10 cellular contexts compared by ENCODE assay signal in genomic region chr1:87956072-87956471, GRCh38.
DNase-seq lines count a peak whose midpoint lies in the region; ATAC-seq lines count a peak whose summit lies in the region.
"Had no signal": no experiment of that assay in that cellular context is flagged by ENCODE, and none has a peak within 500 bp of the region (broad histone marks: within the 10 kb centered on the region; RNA-seq: fewer than 3 reads in every experiment).

No MANE protein-coding gene starts in this region.

- no peak overlapping the region for H3K14ac ChIP-seq in mesenchymal stem cell (ENCODE audit: low read length in 2 of 2)

- H3K27me3 ChIP-seq in MG63 (no peaks in the 10 kb centered on the region), mesenchymal stem cell (ENCODE audit: control insufficient read depth in 1 of 2, insufficient read depth in 1 of 2, low read length in 2 of 2) (no peaks in the 10 kb centered on the region)

- H3K4me2 ChIP-seq in mesenchymal stem cell (ENCODE audit: low read length, poor library complexity, severe bottlenecking), result no peak overlapping the region

- H3K23ac ChIP-seq in mesenchymal stem cell (ENCODE audit: low read length in 2 of 2), result no peak overlapping the region

- peak; percentile 77 for DNase-seq in AG08396 (ENCODE audit: low spot score)
- peak; percentile 95 for DNase-seq in MG63
- DNase-seq in ecto neural progenitor cell (ENCODE audit: low spot score), result peak; percentile 54
- DNase-seq in mesenchymal stem cell, result peak; percentile 60
- DNase-seq in DMS114 treated with DMSO at 0.1 percent for 48 hours (lab: John Stamatoyannopoulos, UW; ENCODE audit: unreplicated experiment), result no peak
- no peak for DNase-seq in stimulated activated CD4-positive, alpha-beta T cell treated with anti-CD3 and anti-CD28 coated beads, Interleukin-2, amount 100 ng/mL, for 24 hours
- DNase-seq in GM19238 (ENCODE audit: insufficient read length, low spot score), result no peak
- DNase-seq: NCI-H1092, nephron progenitor cell had no signal

- peaks cover 5% of the 10 kb centered on the region for H3K4me1 ChIP-seq in mesenchymal stem cell (ENCODE audit: control insufficient read depth, insufficient read depth, low read depth, low read length)

- no peak overlapping the region for H4K8ac ChIP-seq in mesenchymal stem cell (ENCODE audit: low read length)

- H2BK120ac ChIP-seq in mesenchymal stem cell (ENCODE audit: low read depth, low read length), result no peak overlapping the region

- H2BK15ac ChIP-seq in mesenchymal stem cell (ENCODE audit: low read depth, poor library complexity, severe bottlenecking), result no peak overlapping the region

- H2BK12ac ChIP-seq in mesenchymal stem cell (ENCODE audit: low read length in 2 of 2), result no peak overlapping the region

- peak overlapping the region; percentile 30 for H3K9ac ChIP-seq in mesenchymal stem cell (ENCODE audit: low read length)

- no peaks in the 10 kb centered on the region for H3K9me3 ChIP-seq in MG63
- no peaks in the 10 kb centered on the region for H3K9me3 ChIP-seq in mesenchymal stem cell (ENCODE audit: control insufficient read depth, low read length)

- no peak overlapping the region for H2AFZ ChIP-seq in mesenchymal stem cell (ENCODE audit: low read depth, low read length)

- H3K79me1 ChIP-seq in mesenchymal stem cell (replicated peaks; ENCODE audit: low read length, poor library complexity, severe bottlenecking), result no peaks in the 10 kb centered on the region

- H3K36me3 ChIP-seq in MG63, result no peaks in the 10 kb centered on the region
- no peaks in the 10 kb centered on the region for H3K36me3 ChIP-seq in mesenchymal stem cell (ENCODE audit: control insufficient read depth in 1 of 2, insufficient read depth in 2 of 2, low read depth in 1 of 2, low read length in 2 of 2)

- no peak overlapping the region for H3K18ac ChIP-seq in mesenchymal stem cell (ENCODE audit: low read depth in 1 of 2, low read length in 2 of 2)

- no peak for ATAC-seq in HG03196 (IDR thresholded peaks at IDR 0.05; ENCODE audit: unreplicated experiment)

- WGBS in mesenchymal stem cell, result 65% methylated on average over 4 of the region's 6 CpGs

- no peak overlapping the region for H4K91ac ChIP-seq in mesenchymal stem cell (ENCODE audit: low read length)

- H2AK5ac ChIP-seq in mesenchymal stem cell (ENCODE audit: low read length, severe bottlenecking), result no peak overlapping the region

- H3K4ac ChIP-seq in mesenchymal stem cell (ENCODE audit: low read depth in 1 of 2, low read length in 2 of 2), result no peak overlapping the region

- no peak overlapping the region for H2BK5ac ChIP-seq in mesenchymal stem cell (ENCODE audit: low read depth, low read length, poor library complexity, severe bottlenecking)

- H3K27ac ChIP-seq in mesenchymal stem cell (ENCODE audit: low read length, poor library complexity, severe bottlenecking), result peak overlapping the region; percentile 79

- no peak overlapping the region for H3K4me3 ChIP-seq in MG63
- no peak overlapping the region for H3K4me3 ChIP-seq in mesenchymal stem cell (ENCODE audit: insufficient read depth in 1 of 2, low read depth in 1 of 2, low read length in 2 of 2)

Comparison
In these comparisons a context has a peak if more than half of its experiments do, and no peak if none do; other contexts are left out.
1. DNase-seq: peak in AG08396 (single experiment), MG63 (single experiment), ecto neural progenitor cell (single experiment) and mesenchymal stem cell (single experiment); none in DMS114 treated with DMSO at 0.1 percent for 48 hours (single experiment), stimulated activated CD4-positive, alpha-beta T cell treated with anti-CD3 and anti-CD28 coated beads, Interleukin-2, amount 100 ng/mL, for 24 hours (0 of 2) and GM19238 (single experiment).